In the genomic region with DNA sequence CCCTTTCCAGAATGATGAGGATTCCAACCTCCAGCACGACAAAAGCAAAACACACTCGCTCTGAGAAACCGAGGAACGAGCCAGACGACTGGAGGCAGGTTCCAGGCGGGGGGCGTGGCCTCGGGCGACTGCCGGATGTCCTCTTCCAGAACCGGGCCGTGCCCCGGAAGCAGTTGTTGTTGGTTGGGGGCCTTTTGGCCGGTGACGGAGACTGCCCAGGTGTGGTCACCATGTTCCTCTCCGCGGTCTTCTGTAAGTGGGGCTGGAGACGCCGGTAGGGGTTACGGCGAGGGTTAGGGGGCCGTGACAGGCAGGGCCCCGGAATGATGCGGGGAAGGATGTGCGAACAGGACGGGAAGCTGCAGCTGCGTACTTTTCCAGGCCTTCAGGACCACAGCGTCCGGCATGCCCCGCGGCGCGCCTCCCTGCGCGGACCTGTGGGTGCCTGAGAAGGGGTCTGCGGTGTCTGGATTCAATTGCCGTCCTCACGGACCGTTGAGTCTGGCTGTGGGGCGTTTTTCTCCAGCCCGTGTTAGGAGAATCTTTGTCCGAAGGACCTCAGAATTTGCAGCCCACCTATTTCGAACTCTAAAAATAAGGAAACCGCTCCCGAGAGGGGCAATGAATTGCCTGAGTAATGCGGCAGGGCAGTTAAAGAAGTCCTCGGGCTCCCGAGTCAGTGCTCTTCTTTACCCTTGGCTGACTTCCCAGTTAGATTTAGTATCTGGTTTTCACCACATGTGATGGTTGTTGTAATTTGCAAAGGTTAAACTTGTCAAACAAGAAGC, we compare ENCODE assay signal across 1 cellular context.
TF ChIP-seq lines count a peak whose summit lies in the region.

A gene (plus strand): TSS at position 172 of the 788 bp plus-strand sequence. CDS start 59 bp downstream, at position 231.

TF ChIP-seq in HCT116, 20 proteins besides CTCF, POLR2A, EP300 and RAD21 (continued from another document):
- TF ChIP-seq, protein P1, sequence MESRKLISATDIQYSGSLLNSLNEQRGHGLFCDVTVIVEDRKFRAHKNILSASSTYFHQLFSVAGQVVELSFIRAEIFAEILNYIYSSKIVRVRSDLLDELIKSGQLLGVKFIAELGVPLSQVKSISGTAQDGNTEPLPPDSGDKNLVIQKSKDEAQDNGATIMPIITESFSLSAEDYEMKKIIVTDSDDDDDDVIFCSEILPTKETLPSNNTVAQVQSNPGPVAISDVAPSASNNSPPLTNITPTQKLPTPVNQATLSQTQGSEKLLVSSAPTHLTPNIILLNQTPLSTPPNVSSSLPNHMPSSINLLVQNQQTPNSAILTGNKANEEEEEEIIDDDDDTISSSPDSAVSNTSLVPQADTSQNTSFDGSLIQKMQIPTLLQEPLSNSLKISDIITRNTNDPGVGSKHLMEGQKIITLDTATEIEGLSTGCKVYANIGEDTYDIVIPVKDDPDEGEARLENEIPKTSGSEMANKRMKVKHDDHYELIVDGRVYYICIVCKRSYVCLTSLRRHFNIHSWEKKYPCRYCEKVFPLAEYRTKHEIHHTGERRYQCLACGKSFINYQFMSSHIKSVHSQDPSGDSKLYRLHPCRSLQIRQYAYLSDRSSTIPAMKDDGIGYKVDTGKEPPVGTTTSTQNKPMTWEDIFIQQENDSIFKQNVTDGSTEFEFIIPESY (IDR thresholded peaks at IDR 0.05; ENCODE audit: extremely low read depth, insufficient replicate concordance, low read length) = no peak
- TF ChIP-seq POLR2AphosphoS5 (IDR thresholded peaks at IDR 0.05; ENCODE audit: low read depth, low read length) (peak; percentile 97), ZFX (IDR thresholded peaks at IDR 0.05) (peak; percentile 83)
